ENCODE assay signal across 11 cellular contexts in the genomic region with DNA sequence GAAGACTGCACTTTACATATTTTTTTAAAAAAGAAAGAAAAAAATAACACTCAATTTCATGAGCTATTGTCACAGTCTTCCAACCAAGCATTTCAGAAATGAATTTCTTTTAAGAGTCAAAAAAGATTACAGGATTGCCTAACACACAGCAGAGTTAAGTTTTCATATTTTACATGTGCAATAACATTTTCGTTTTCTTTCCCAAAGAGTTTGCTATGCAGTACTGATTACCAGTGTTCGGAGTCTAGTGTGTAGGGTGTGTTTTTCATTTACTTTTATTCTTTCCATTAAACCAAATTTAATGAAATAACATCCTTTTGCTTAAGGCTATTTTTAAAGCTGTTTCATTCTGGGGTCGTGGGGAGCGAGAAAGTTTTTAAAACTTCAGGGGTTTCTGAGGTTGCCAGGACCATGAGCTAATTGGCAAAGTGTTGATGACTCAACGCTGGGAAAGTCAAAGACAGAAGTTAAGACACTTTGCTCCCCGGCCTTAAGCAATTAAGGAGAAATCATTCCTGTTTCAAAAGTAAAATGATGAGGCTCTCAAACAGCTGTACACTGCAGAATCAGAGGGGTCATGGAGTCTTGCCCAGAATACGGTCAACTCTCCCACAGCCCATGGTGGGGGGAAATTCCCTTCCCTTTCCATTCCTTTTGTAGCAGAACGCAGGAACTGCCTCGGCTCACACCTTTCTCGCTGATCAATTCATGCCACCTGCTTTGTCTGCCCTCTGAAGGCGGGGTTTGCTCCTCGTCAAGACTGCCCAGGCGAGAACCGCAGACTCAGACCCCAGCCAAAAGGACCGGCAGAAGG. TPM values are rescaled to one million over a fixed set of nuclear protein-coding genes. Genes with fewer than 3 reads are reported as not detected.
DNase-seq lines count a peak whose midpoint lies in the region; ATAC-seq and TF ChIP-seq lines count a peak whose summit lies in the region.
"Had no signal": no experiment of that assay in that cellular context is flagged by ENCODE, and none has a peak within 500 bp of the region (broad histone marks: within the 10 kb centered on the region; RNA-seq: fewer than 3 reads in every experiment).

No MANE protein-coding gene starts in this region.

- H3K27me3 Mint-ChIP-seq in activated CD4-positive, alpha-beta T cell treated with anti-CD3 and anti-CD28 coated beads for 36 hours, result peaks cover 6% of the 10 kb centered on the region

- in situ Hi-C loops in HAP-1 (cut with MboI; ENCODE audit: low sequenced_read_pairs), result no loop called here

- POLR2A ChIA-PET in activated CD4-positive, alpha-beta T cell treated with anti-CD3 and anti-CD28 coated beads for 36 hours (lab: Charles Lee), result no interaction called here

- H3K79me2 ChIP-seq in hepatocyte (no peaks in the 10 kb centered on the region), smooth muscle cell (ENCODE audit: low read depth) (no peaks in the 10 kb centered on the region)

- H3K27ac ChIP-seq in hepatocyte (peak overlapping the region; percentile 59), smooth muscle cell (ENCODE audit: low read depth) (peak overlapping the region; percentile 46)

- no peaks in the 10 kb centered on the region for H3K9me2 ChIP-seq in hepatocyte (replicated peaks; ENCODE audit: insufficient read depth)

- no peaks in the 10 kb centered on the region for H3K36me3 Mint-ChIP-seq in activated CD4-positive, alpha-beta T cell treated with anti-CD3 and anti-CD28 coated beads for 36 hours (ENCODE audit: low read depth)

- H3K4me1 ChIP-seq in hepatocyte (ENCODE audit: insufficient read depth) (peaks cover 24% of the 10 kb centered on the region), smooth muscle cell (ENCODE audit: low read depth) (peaks cover 29% of the 10 kb centered on the region), HAP-1 (peaks cover 5% of the 10 kb centered on the region)

- H2AFZ ChIP-seq in hepatocyte (no peak overlapping the region), smooth muscle cell (ENCODE audit: low read depth) (no peak overlapping the region)

- intact Hi-C loops in activated CD4-positive, alpha-beta T cell treated with anti-CD3 and anti-CD28 coated beads for 36 hours (cut with DNase I, micrococcal nuclease), result no loop called here

- H3F3A ChIP-seq in smooth muscle cell (ENCODE audit: low read depth), result peaks cover 10% of the 10 kb centered on the region

- CTCF ChIA-PET in activated CD4-positive, alpha-beta T cell treated with anti-CD3 and anti-CD28 coated beads for 36 hours (lab: Charles Lee), result interaction anchor here (0.6 kb wide), 1 partner anchor 658 kb away, joined by 3 read pairs; no protein-coding TSS in a partner anchor

- H3K27ac Mint-ChIP-seq in activated CD4-positive, alpha-beta T cell treated with anti-CD3 and anti-CD28 coated beads for 36 hours, result no peak overlapping the region
- H3K27ac Mint-ChIP-seq: activated CD4-positive, alpha-beta T cell treated with anti-CD3 and anti-CD28 coated beads, Interleukin-2, amount 10 ng/mL, durations not matched to agents 24 days and 14 days had no signal

- DNase-seq in HCEC 1CT (peak; percentile 2), astrocyte of the hippocampus (ENCODE audit: low read depth, low spot score) (peak; percentile 85), hepatocyte (ENCODE audit: low spot score) (peak; percentile 29), smooth muscle cell (lab: John Stamatoyannopoulos, UW; ENCODE audit: unreplicated experiment) (no peak), HAP-1 (ENCODE audit: low spot score in 2 of 2) (no peak), NCI-H2171 (lab: John Stamatoyannopoulos, UW) (no peak)
- DNase-seq in activated CD4-positive, alpha-beta T cell treated with anti-CD3 and anti-CD28 coated beads for 36 hours, result no peak
- DNase-seq: activated CD4-positive, alpha-beta T cell treated with anti-CD3 and anti-CD28 coated beads, Interleukin-2, amount 10 ng/mL, durations not matched to agents 24 days and 14 days; cortex of kidney; occipital lobe had no signal

- H3K36me3 ChIP-seq in hepatocyte (replicated peaks; ENCODE audit: insufficient read depth, low read depth) (no peaks in the 10 kb centered on the region), smooth muscle cell (ENCODE audit: low read depth) (no peaks in the 10 kb centered on the region), HAP-1 (replicated peaks) (no peaks in the 10 kb centered on the region)

- no peaks in the 10 kb centered on the region for H3K4me1 Mint-ChIP-seq in activated CD4-positive, alpha-beta T cell treated with anti-CD3 and anti-CD28 coated beads for 36 hours
- H3K4me1 Mint-ChIP-seq: activated CD4-positive, alpha-beta T cell treated with anti-CD3 and anti-CD28 coated beads, Interleukin-2, amount 10 ng/mL, durations not matched to agents 24 days and 14 days had no signal

- no peak overlapping the region for H3K4me3 Mint-ChIP-seq in activated CD4-positive, alpha-beta T cell treated with anti-CD3 and anti-CD28 coated beads for 36 hours
- H3K4me3 Mint-ChIP-seq: activated CD4-positive, alpha-beta T cell treated with anti-CD3 and anti-CD28 coated beads, Interleukin-2, amount 10 ng/mL, durations not matched to agents 24 days and 14 days had no signal

- H3K9me3 ChIP-seq in hepatocyte (ENCODE audit: low read depth), result no peaks in the 10 kb centered on the region
- no peaks in the 10 kb centered on the region for H3K9me3 ChIP-seq in smooth muscle cell (replicated peaks; ENCODE audit: low read depth)
- H3K9me3 ChIP-seq in HAP-1, result no peaks in the 10 kb centered on the region

- H3K4me2 ChIP-seq in hepatocyte (peak overlapping the region; percentile 65), smooth muscle cell (peak overlapping the region; percentile 79)

- 25% methylated on average over 15 of the region's 15 CpGs for WGBS in hepatocyte (ENCODE audit: low lambda C conversion rate, missing lambda C conversion rate)
- WGBS in smooth muscle cell (ENCODE audit: low lambda C conversion rate), result 17% methylated on average over 15 of the region's 15 CpGs

- H4K20me1 ChIP-seq in hepatocyte (ENCODE audit: insufficient read depth, poor library complexity, severe bottlenecking) (no peaks in the 10 kb centered on the region), smooth muscle cell (ENCODE audit: low read depth) (no peaks in the 10 kb centered on the region)

- H3K9me3 Mint-ChIP-seq in activated CD4-positive, alpha-beta T cell treated with anti-CD3 and anti-CD28 coated beads for 36 hours (ENCODE audit: low read depth), result no peaks in the 10 kb centered on the region
- H3K9me3 Mint-ChIP-seq: activated CD4-positive, alpha-beta T cell treated with anti-CD3 and anti-CD28 coated beads, Interleukin-2, amount 10 ng/mL, durations not matched to agents 24 days and 14 days had no signal

- ATAC-seq in GM21528 (IDR thresholded peaks at IDR 0.05; ENCODE audit: low FRiP score, unreplicated experiment), result no peak
- ATAC-seq in activated CD4-positive, alpha-beta T cell treated with anti-CD3 and anti-CD28 coated beads for 36 hours, result no peak

- no peak overlapping the region for H3K4me3 ChIP-seq in hepatocyte
- peak overlapping the region; percentile 12 for H3K4me3 ChIP-seq in smooth muscle cell
- no peak overlapping the region for H3K4me3 ChIP-seq in HAP-1

- H3K9ac ChIP-seq in smooth muscle cell (ENCODE audit: low read depth), result no peak overlapping the region

- peaks cover 21% of the 10 kb centered on the region for H3K27me3 ChIP-seq in hepatocyte
- H3K27me3 ChIP-seq in smooth muscle cell (ENCODE audit: low read depth), result peaks cover 25% of the 10 kb centered on the region
- no peaks in the 10 kb centered on the region for H3K27me3 ChIP-seq in HAP-1 (ENCODE audit: low read depth)

- TF ChIP-seq CTCF in hepatocyte (IDR thresholded peaks at IDR 0.05; ENCODE audit: poor library complexity) (no peak), smooth muscle cell (IDR thresholded peaks at IDR 0.05; ENCODE audit: borderline replicate concordance, insufficient read depth, poor library complexity, severe bottlenecking) (no peak)

RNA-seq across cellular contexts. Expression of gene MN1, which starts 53.0 kb away (rescaled TPM):
- total RNA-seq in hepatocyte, result 3.2 and 4.4 TPM in 2 replicates
- polyA plus RNA-seq in hepatocyte, result 2.3 and 2.6 TPM in 2 replicates
- total RNA-seq in smooth muscle cell, result 3.3 and 4.3 TPM in 2 replicates
- polyA plus RNA-seq in smooth muscle cell, result 0.98 and 1.4 TPM in 2 replicates
- under 1 TPM; 0.05 to 0.12 TPM for total RNA-seq in activated CD4-positive, alpha-beta T cell treated with anti-CD3 and anti-CD28 coated beads for 36 hours

Comparison
In these comparisons a context has a peak if more than half of its experiments do, and no peak if none do; other contexts are left out.
1. DNase-seq: peak in HCEC 1CT (single experiment), astrocyte of the hippocampus (single experiment) and hepatocyte (single experiment); none in smooth muscle cell (single experiment), HAP-1 (0 of 2), NCI-H2171 (single experiment) and activated CD4-positive, alpha-beta T cell treated with anti-CD3 and anti-CD28 coated beads for 36 hours (single experiment).